ENCODE assay signal across 28 cellular contexts in genomic region chr19:4443966-4444764, GRCh38. TPM values are rescaled to one million over a fixed set of nuclear protein-coding genes. Genes with fewer than 3 reads are reported as not detected.
DNase-seq lines count a peak whose midpoint lies in the region; ATAC-seq, FAIRE-seq and TF ChIP-seq lines count a peak whose summit lies in the region.
"Had no signal": no experiment of that assay in that cellular context is flagged by ENCODE, and none has a peak within 500 bp of the region (broad histone marks: within the 10 kb centered on the region; RNA-seq: fewer than 3 reads in every experiment).

No MANE protein-coding gene starts in this region.

- H3K4me3 ChIP-seq in cardiac muscle cell (no peak overlapping the region), IMR-90 (ENCODE audit: insufficient read depth, low read depth, low read length) (no peak overlapping the region), H1 (ENCODE audit: extremely low read depth in 1 of 4, insufficient read depth in 2 of 4, low read depth in 3 of 4, low read length in 4 of 4) (no peak overlapping the region)
- H3K4me3 ChIP-seq: ascending aorta, gastrocnemius medialis, hepatocyte, PC-9, SJCRH30 had no signal

- no peak for TF ChIP-seq CTCF in cardiac muscle cell (IDR thresholded peaks at IDR 0.05; ENCODE audit: low read depth, low read length)
- no peak for TF ChIP-seq CTCF in IMR-90 (conservative IDR thresholded peaks at IDR 0.05; ENCODE audit: low read depth, low read length)
- TF ChIP-seq CTCF in H1 (IDR thresholded peaks at IDR 0.05; ENCODE audit: control extremely low read depth in 1 of 3, insufficient read depth in 1 of 3, low read depth in 1 of 3, low read length in 3 of 3): no peak
- TF ChIP-seq CTCF in osteocyte (IDR thresholded peaks at IDR 0.05): no peak

- H2BK15ac ChIP-seq in IMR-90 (ENCODE audit: low read depth, low read length): no peak overlapping the region
- no peak overlapping the region for H2BK15ac ChIP-seq in H1 (ENCODE audit: low read length)

- ATAC-seq in IMR-90 (ENCODE audit: low read depth): no peak
- ATAC-seq: CD8-positive, alpha-beta T cell; gastrocnemius medialis had no signal

- no peak overlapping the region for H3K4ac ChIP-seq in IMR-90 (ENCODE audit: low read depth, low read length)
- no peak overlapping the region for H3K4ac ChIP-seq in H1 (replicated peaks; ENCODE audit: insufficient read length, low read depth, low read length)

- no peak overlapping the region for H3K56ac ChIP-seq in IMR-90 (ENCODE audit: extremely low read depth, insufficient read depth, low read length)
- no peak overlapping the region for H3K56ac ChIP-seq in H1 (replicated peaks; ENCODE audit: insufficient read length, low read depth, low read length)

- no peaks in the 10 kb centered on the region for H3K9me3 Mint-ChIP-seq in osteocyte (ENCODE audit: unreplicated experiment)
- H3K9me3 Mint-ChIP-seq: activated naive CD8-positive, alpha-beta T cell treated with anti-CD3 and anti-CD28 coated beads, Interleukin-2, amount 10 ng/mL, durations not matched to agents 7 days and 5 days; CD8-positive, alpha-beta T cell; IgD-negative memory B cell had no signal

- no peak overlapping the region for H4K91ac ChIP-seq in IMR-90 (ENCODE audit: insufficient read depth, low read depth, low read length)
- no peak overlapping the region for H4K91ac ChIP-seq in H1 (replicated peaks; ENCODE audit: insufficient read length, low read length)

- no peaks in the 10 kb centered on the region for H3K27me3 Mint-ChIP-seq in osteocyte (ENCODE audit: unreplicated experiment)
- H3K27me3 Mint-ChIP-seq: activated naive CD8-positive, alpha-beta T cell treated with anti-CD3 and anti-CD28 coated beads, Interleukin-2, amount 10 ng/mL, durations not matched to agents 7 days and 5 days; IgD-negative memory B cell had no signal

- WGBS in IMR-90 (ENCODE audit: extremely low coverage in 2 of 2, insufficient read length in 1 of 2), 2 experiments: 88% methylated on average over 13 of the region's 20 CpGs; no CpG with 5 or more reads in 1 of the 2 experiments
- WGBS in H1 (ENCODE audit: extremely low coverage in 1 of 2, insufficient coverage in 1 of 2, insufficient read length in 1 of 2, insufficient replicate concordance in 2 of 2, low coverage in 1 of 2, low lambda C conversion rate in 2 of 2, missing lambda C conversion rate in 1 of 2), 2 experiments: 92% methylated on average over 20 of the region's 20 CpGs; no CpG with 5 or more reads in 1 of the 2 experiments

- H3K4me1 ChIP-seq in cardiac muscle cell (ENCODE audit: low read depth): no peaks in the 10 kb centered on the region
- H3K4me1 ChIP-seq in IMR-90 (ENCODE audit: control insufficient read depth, insufficient read depth, low read length): no peaks in the 10 kb centered on the region; the same call in 1 of the 2 replicates
- peaks cover 0 to 2% (median 0%) of the 10 kb centered on the region in 4 experiments; a peak in 4 of 7 replicates for H3K4me1 ChIP-seq in H1 (replicated peaks in 1 of 4; ENCODE audit: control insufficient read depth in 3 of 4, insufficient read depth in 4 of 4, low read length in 3 of 4)

- no peak for DNase-seq in cardiac muscle cell (ENCODE audit: low read depth in 1 of 2, low spot score in 1 of 2)
- no peak for DNase-seq in cardiac septum (ENCODE audit: low spot score)
- DNase-seq in IMR-90: no peak
- DNase-seq in H1 (ENCODE audit: low read depth in 1 of 2, low spot score in 2 of 2): no peak
- DNase-seq in osteocyte (ENCODE audit: extremely low spot score, unreplicated experiment): no peak
- DNase-seq in stimulated activated CD8-positive, alpha-beta memory T cell treated with anti-CD3 and anti-CD28 coated beads, Interleukin-4, amount 100 ng/mL, for 48 hours: no peak
- DNase-seq in NCI-H510A treated with DMSO at 0.1 percent for 48 hours (lab: John Stamatoyannopoulos, UW): no peak
- no peak for DNase-seq in cerebellum (ENCODE audit: low spot score)
- DNase-seq: activated gamma-delta T cell; activated naive CD8-positive, alpha-beta T cell treated with anti-CD3 and anti-CD28 coated beads, Interleukin-2, amount 10 ng/mL, durations not matched to agents 7 days and 5 days; caudate nucleus; CD8-positive, alpha-beta T cell; gastrocnemius medialis; mesendoderm; NCI-H1048; NCI-H1694 treated with DMSO at 0.1 percent for 48 hours; NCI-H2171 treated with DMSO at 0.1 percent for 48 hours; NCI-H526; NK-92 treated with Interleukin-12 subunit alpha and Interleukin-12 subunit beta, amount 100 ng/mL, for 24 hours; PC-9; SJCRH30; small intestine; stimulated activated CD4-positive, alpha-beta T cell treated with anti-CD3 and anti-CD28 coated beads, Interleukin-1b, Interleukin-23, amount 100 ng/mL, for 48 hours; trophoblast cell had no signal

- no peak overlapping the region for H3K23ac ChIP-seq in IMR-90 (ENCODE audit: low read depth, low read length)
- no peak overlapping the region for H3K23ac ChIP-seq in H1 (ENCODE audit: insufficient read length)

- H3K14ac ChIP-seq in IMR-90 (replicated peaks; ENCODE audit: low read depth, low read length): no peak overlapping the region
- no peak overlapping the region for H3K14ac ChIP-seq in H1 (ENCODE audit: insufficient read length)

- TF ChIP-seq RAD21 in IMR-90 (IDR thresholded peaks at IDR 0.05; ENCODE audit: low read length) (no peak), H1 (IDR thresholded peaks at IDR 0.05 in 1 of 2, conservative IDR thresholded peaks at IDR 0.05 in 1 of 2; ENCODE audit: low read depth in 2 of 2, low read length in 2 of 2) (no peak)

- H3K4me2 ChIP-seq in IMR-90 (ENCODE audit: low read depth, low read length) (no peak overlapping the region), H1 (ENCODE audit: insufficient read depth in 1 of 2, low read depth in 2 of 2, low read length in 2 of 2) (no peak overlapping the region)
- H3K4me2 ChIP-seq: hepatocyte, PC-9 had no signal

- no peak overlapping the region for H3K18ac ChIP-seq in IMR-90 (ENCODE audit: low read depth, low read length)
- H3K18ac ChIP-seq in H1 (ENCODE audit: extremely low read depth, low read length): no peak overlapping the region

- TF ChIP-seq EP300 in H1 (IDR thresholded peaks at IDR 0.05; ENCODE audit: borderline replicate concordance in 1 of 2, low read depth in 2 of 2, low read length in 2 of 2): no peak

- no peaks in the 10 kb centered on the region for H3K23me2 ChIP-seq in H1 (ENCODE audit: low read depth, low read length)

- H2AK5ac ChIP-seq in IMR-90 (ENCODE audit: low read depth, low read length): no peak overlapping the region
- no peak overlapping the region for H2AK5ac ChIP-seq in H1 (ENCODE audit: low read depth, low read length)

- H3K27ac ChIP-seq in cardiac muscle cell (peak overlapping the region; percentile 12), IMR-90 (ENCODE audit: insufficient read depth, low read length) (no peak overlapping the region), H1 (ENCODE audit: low read depth, low read length) (no peak overlapping the region)
- H3K27ac ChIP-seq: ascending aorta, hepatocyte, PC-9, SJCRH30 had no signal

- H3K36me3 ChIP-seq in cardiac muscle cell: peaks cover 28% of the 10 kb centered on the region
- peaks cover 54% of the 10 kb centered on the region for H3K36me3 ChIP-seq in IMR-90 (ENCODE audit: control insufficient read depth, insufficient read depth, low read length)
- peaks cover 23 to 52% (median 38%) of the 10 kb centered on the region in 4 experiments for H3K36me3 ChIP-seq in H1 (ENCODE audit: control insufficient read depth in 2 of 4, insufficient read depth in 4 of 4, low read length in 3 of 4)

- no peaks in the 10 kb centered on the region for H3K27me3 ChIP-seq in cardiac muscle cell
- H3K27me3 ChIP-seq in IMR-90 (ENCODE audit: control insufficient read depth, insufficient read depth, low read length): no peaks in the 10 kb centered on the region
- no peaks in the 10 kb centered on the region for H3K27me3 ChIP-seq in H1 (replicated peaks in 1 of 4; ENCODE audit: control insufficient read depth in 3 of 4, extremely low read depth in 1 of 4, insufficient read depth in 3 of 4, low read length in 3 of 4)
- H3K27me3 ChIP-seq: ascending aorta, gastrocnemius medialis, hepatocyte, SJCRH30 had no signal

- H3K79me2 ChIP-seq in H1 (ENCODE audit: control insufficient read depth in 1 of 2, insufficient read depth in 2 of 2, low read length in 2 of 2): no peaks in the 10 kb centered on the region
- H3K79me2 ChIP-seq: hepatocyte had no signal

- intact Hi-C loops in cardiac septum (cut with DNase I) (no loop called here), IMR-90 (cut with micrococcal nuclease) (no loop called here)

- POLR2A ChIA-PET in IMR-90 (lab: Charles Lee; ENCODE audit: unreplicated experiment) (no interaction called here), H1 (lab: Charles Lee; ENCODE audit: partially characterized antibody) (interaction anchor here (1.0 to 58.1 kb wide), 6 partner anchors 6 to 195 kb away, joined by 3 to 1590 read pairs (median 7); partner anchors contain the start of genes CHAF1A, SH3GL1 and UBXN6)

- H2BK120ac ChIP-seq in IMR-90 (ENCODE audit: low read depth, low read length): no peak overlapping the region
- no peak overlapping the region for H2BK120ac ChIP-seq in H1 (replicated peaks; ENCODE audit: low read depth, low read length)

- dilution Hi-C loops in IMR-90 (cut with HindIII; ENCODE audit: low sequenced_read_pairs, unreplicated experiment): no loop called here

- H3K27ac Mint-ChIP-seq in osteocyte (ENCODE audit: unreplicated experiment): peak overlapping the region; percentile 35
- H3K27ac Mint-ChIP-seq: activated naive CD8-positive, alpha-beta T cell treated with anti-CD3 and anti-CD28 coated beads, Interleukin-2, amount 10 ng/mL, durations not matched to agents 7 days and 5 days; CD8-positive, alpha-beta T cell had no signal

- H3K9ac ChIP-seq in IMR-90 (ENCODE audit: low read depth, low read length) (no peak overlapping the region), H1 (replicated peaks in 1 of 4; ENCODE audit: extremely low read depth in 1 of 4, low read depth in 3 of 4, low read length in 3 of 4) (no peak overlapping the region)

- H3K4me3 Mint-ChIP-seq in osteocyte (ENCODE audit: unreplicated experiment): no peak overlapping the region
- H3K4me3 Mint-ChIP-seq: activated naive CD8-positive, alpha-beta T cell treated with anti-CD3 and anti-CD28 coated beads, Interleukin-2, amount 10 ng/mL, durations not matched to agents 7 days and 5 days; CD8-positive, alpha-beta T cell had no signal

- CTCF ChIA-PET in IMR-90 (lab: Yijun Ruan, JAX) (no interaction called here), H1 (lab: Charles Lee; ENCODE audit: partially characterized antibody) (interaction anchor here (0.5 to 3.6 kb wide), 5 partner anchors 9 to 177 kb away, joined by 3 to 12 read pairs (median 5); no protein-coding TSS in a partner anchor)

- H3K79me1 ChIP-seq in IMR-90 (ENCODE audit: low read depth in 1 of 2, low read length in 2 of 2) (peaks cover 3 to 31% of the 10 kb centered on the region in 2 experiments), H1 (ENCODE audit: low read depth, low read length) (peaks cover 6% of the 10 kb centered on the region)

- FAIRE-seq in H1 (lab: Jason Lieb, UNC): no peak
- FAIRE-seq: G401.6, small intestine had no signal

- H4K5ac ChIP-seq in IMR-90 (ENCODE audit: low read depth, low read length) (no peak overlapping the region), H1 (ENCODE audit: insufficient read length, low read depth, low read length) (no peak overlapping the region)

- in situ Hi-C loops in IMR-90 (cut with MboI; ENCODE audit: low sequenced_read_pairs): no loop called here

- H3K36me3 Mint-ChIP-seq in osteocyte (ENCODE audit: unreplicated experiment): peaks cover 11% of the 10 kb centered on the region

- TF ChIP-seq POLR2A in IMR-90 (IDR thresholded peaks at IDR 0.05; ENCODE audit: low read depth, low read length) (no peak), H1 (IDR thresholded peaks at IDR 0.05; ENCODE audit: control extremely low read depth in 1 of 2, low read depth in 2 of 2, low read length in 2 of 2) (peak in 1 of 2 experiments; percentile 40; a peak in 1 of 3 replicates)

- H2AK9ac ChIP-seq in IMR-90 (replicated peaks; ENCODE audit: low read depth, low read length, poor library complexity): peak overlapping the region; percentile 50

- no peak overlapping the region for H2BK12ac ChIP-seq in H1 (ENCODE audit: low read depth, low read length)

- H2BK5ac ChIP-seq in IMR-90 (ENCODE audit: low read depth, low read length, poor library complexity, severe bottlenecking) (no peak overlapping the region), H1 (ENCODE audit: low read depth, low read length) (no peak overlapping the region)

- H2AFZ ChIP-seq in IMR-90 (replicated peaks; ENCODE audit: low read length, poor library complexity) (no peak overlapping the region), H1 (ENCODE audit: low read length) (no peak overlapping the region)
- H2AFZ ChIP-seq: hepatocyte, PC-9 had no signal

- H3K9me1 ChIP-seq in IMR-90 (ENCODE audit: insufficient read depth, low read length): peaks cover 6% of the 10 kb centered on the region; the same call in 1 of the 2 replicates

- H4K8ac ChIP-seq in IMR-90 (ENCODE audit: low read depth in 2 of 2, low read length in 2 of 2) (no peak overlapping the region), H1 (ENCODE audit: extremely low read depth, insufficient read depth, low read length) (peak overlapping the region; percentile 42)

- H4K20me1 ChIP-seq in IMR-90 (ENCODE audit: insufficient read depth, low read length) (peaks cover 10% of the 10 kb centered on the region; the same call in 1 of the 2 replicates), H1 (replicated peaks in 1 of 2; ENCODE audit: control insufficient read depth in 1 of 2, insufficient read depth in 2 of 2, low read length in 2 of 2) (peaks cover 13 to 39% of the 10 kb centered on the region in 2 experiments)

- no TSS peak for BruUV-seq in IMR-90 (replicated peaks; lab: Mats Ljungman, UMichigan)

- H2BK20ac ChIP-seq in IMR-90 (ENCODE audit: low read depth, low read length) (no peak overlapping the region), H1 (ENCODE audit: low read length) (no peak overlapping the region)

- no peaks in the 10 kb centered on the region for H3K4me1 Mint-ChIP-seq in osteocyte (ENCODE audit: unreplicated experiment)

- H3K9me3 ChIP-seq in cardiac muscle cell (ENCODE audit: low read depth) (no peaks in the 10 kb centered on the region), IMR-90 (ENCODE audit: control insufficient read depth, insufficient read depth, low read length) (no peaks in the 10 kb centered on the region), H1 (ENCODE audit: insufficient read depth in 2 of 2, low read depth in 1 of 2, low read length in 1 of 2) (no peaks in the 10 kb centered on the region)
- H3K9me3 ChIP-seq: ascending aorta, gastrocnemius medialis, SJCRH30 had no signal

RNA-seq across cellular contexts. Expression of gene UBXN6, which starts 13.4 kb away (rescaled TPM):
- total RNA-seq in cardiac muscle cell (147 and 192 TPM in 2 replicates), cardiac septum (102 TPM), IMR-90 (2012; rRNA removed) (74.2 and 84.2 TPM in 2 replicates), osteocyte (96.8 and 106 TPM in 2 replicates), cerebellum (33.5 TPM)
- polyA plus RNA-seq in cardiac muscle cell (33.7 and 46.2 TPM in 2 replicates), IMR-90 (2012; rRNA removed) (86.5 and 98.3 TPM in 2 replicates), H1 (2011; rRNA removed) (43.8 and 63.0 TPM in 2 replicates)
- polyA plus RNA-seq in IMR-90 (2012; cell fraction: cytosol; rRNA removed): 112 and 127 TPM in 2 replicates
- polyA plus RNA-seq in IMR-90 (2012; cell fraction: nucleus; rRNA removed; ENCODE audit: low replicate concordance): 144 and 228 TPM in 2 replicates
- total RNA-seq in H1 (2021; fragmentation: NEBNext Ultra II Directional; extraction: Animal tissue kit (Norgen Biotek cat#: 25700)): 28.0 and 29.9 TPM in 2 replicates
- polyA plus RNA-seq in H1 (2011; cell fraction: cytosol; rRNA removed): 32.6 TPM
- 36.9 TPM for polyA plus RNA-seq in H1 (2011; cell fraction: nucleus; rRNA removed)
- 25.0 to 35.0 TPM (median 33.0 TPM) in 4 replicates for polyA plus RNA-seq in H1 (2012, experiment 1 of 2)
- polyA plus RNA-seq in H1 (2012, experiment 2 of 2): 32.1 TPM
- 25.5 TPM for polyA plus RNA-seq in H1 (2013, experiment 1 of 2)
- polyA plus RNA-seq in H1 (2013, experiment 2 of 2): 25.7 TPM
- polyA minus RNA-seq in H1 (2011; rRNA and poly(A)+ RNA removed): 11.3 and 12.9 TPM in 2 replicates
- 18.1 TPM for polyA minus RNA-seq in H1 (2011; cell fraction: cytosol; rRNA and poly(A)+ RNA removed)
- 16.4 TPM for polyA minus RNA-seq in H1 (2011; cell fraction: nucleus; rRNA and poly(A)+ RNA removed)

RNA-seq across cellular contexts. Expression of gene HDGFL2, which starts 27.9 kb away (rescaled TPM):
- total RNA-seq in cardiac muscle cell: 186 and 246 TPM in 2 replicates
- polyA plus RNA-seq in cardiac muscle cell: 123 and 140 TPM in 2 replicates
- 28.4 TPM for total RNA-seq in cardiac septum
- total RNA-seq in IMR-90 (2012; rRNA removed): 35.8 and 45.5 TPM in 2 replicates
- 48.5 and 53.0 TPM in 2 replicates for polyA plus RNA-seq in IMR-90 (2012; rRNA removed)
- 52.7 and 54.3 TPM in 2 replicates for polyA plus RNA-seq in IMR-90 (2012; cell fraction: cytosol; rRNA removed)
- polyA plus RNA-seq in IMR-90 (2012; cell fraction: nucleus; rRNA removed; ENCODE audit: low replicate concordance): 90.4 and 123 TPM in 2 replicates
- total RNA-seq in H1 (2021; fragmentation: NEBNext Ultra II Directional; extraction: Animal tissue kit (Norgen Biotek cat#: 25700)): 102 and 106 TPM in 2 replicates
- 31.1 and 46.8 TPM in 2 replicates for polyA plus RNA-seq in H1 (2011; rRNA removed)
- 60.2 TPM for polyA plus RNA-seq in H1 (2011; cell fraction: cytosol; rRNA removed)
- 76.7 TPM for polyA plus RNA-seq in H1 (2011; cell fraction: nucleus; rRNA removed)
- polyA plus RNA-seq in H1 (2012, experiment 1 of 2): 80.0 to 94.0 TPM (median 88.5 TPM) in 4 replicates
- polyA plus RNA-seq in H1 (2012, experiment 2 of 2): 61.0 TPM
- polyA plus RNA-seq in H1 (2013, experiment 1 of 2): 61.1 TPM
- polyA plus RNA-seq in H1 (2013, experiment 2 of 2): 57.8 TPM
- polyA minus RNA-seq in H1 (2011; rRNA and poly(A)+ RNA removed): 15.9 and 22.3 TPM in 2 replicates
- 37.7 TPM for polyA minus RNA-seq in H1 (2011; cell fraction: cytosol; rRNA and poly(A)+ RNA removed)
- polyA minus RNA-seq in H1 (2011; cell fraction: nucleus; rRNA and poly(A)+ RNA removed): 33.9 TPM
- 59.8 and 68.8 TPM in 2 replicates for total RNA-seq in osteocyte
- total RNA-seq in cerebellum: 26.9 TPM

RNA-seq across cellular contexts. Expression of gene CHAF1A, which starts 41.7 kb away (rescaled TPM):
- total RNA-seq in cardiac muscle cell (15.3 and 20.0 TPM in 2 replicates), cardiac septum (5.1 TPM), IMR-90 (2012; rRNA removed) (11.4 and 12.4 TPM in 2 replicates), osteocyte (9.7 and 14.0 TPM in 2 replicates), cerebellum (13.4 TPM)
- polyA plus RNA-seq in cardiac muscle cell (19.7 and 38.9 TPM in 2 replicates), IMR-90 (2012; rRNA removed) (22.9 and 26.7 TPM in 2 replicates), H1 (2011; rRNA removed) (122 and 190 TPM in 2 replicates)
- polyA plus RNA-seq in IMR-90 (2012; cell fraction: cytosol; rRNA removed): 16.1 and 20.9 TPM in 2 replicates
- 18.2 and 45.9 TPM in 2 replicates for polyA plus RNA-seq in IMR-90 (2012; cell fraction: nucleus; rRNA removed; ENCODE audit: low replicate concordance)
- total RNA-seq in H1 (2021; fragmentation: NEBNext Ultra II Directional; extraction: Animal tissue kit (Norgen Biotek cat#: 25700)): 146 and 147 TPM in 2 replicates
- 126 TPM for polyA plus RNA-seq in H1 (2011; cell fraction: cytosol; rRNA removed)
- 306 TPM for polyA plus RNA-seq in H1 (2011; cell fraction: nucleus; rRNA removed)
- 88.0 to 134 TPM (median 124 TPM) in 4 replicates for polyA plus RNA-seq in H1 (2012, experiment 1 of 2)
- polyA plus RNA-seq in H1 (2012, experiment 2 of 2): 49.9 TPM
- polyA plus RNA-seq in H1 (2013, experiment 1 of 2): 98.3 TPM
- 96.0 TPM for polyA plus RNA-seq in H1 (2013, experiment 2 of 2)
- polyA minus RNA-seq in H1 (2011; rRNA and poly(A)+ RNA removed): 58.2 and 63.1 TPM in 2 replicates
- 94.8 TPM for polyA minus RNA-seq in H1 (2011; cell fraction: cytosol; rRNA and poly(A)+ RNA removed)
- 110 TPM for polyA minus RNA-seq in H1 (2011; cell fraction: nucleus; rRNA and poly(A)+ RNA removed)

RNA-seq across cellular contexts. Expression of gene SH3GL1, which starts 43.8 kb away (rescaled TPM):
- 87.2 and 97.9 TPM in 2 replicates for total RNA-seq in cardiac muscle cell
- polyA plus RNA-seq in cardiac muscle cell: 92.6 and 92.8 TPM in 2 replicates
- 22.0 TPM for total RNA-seq in cardiac septum
- 28.1 and 32.2 TPM in 2 replicates for total RNA-seq in IMR-90 (2012; rRNA removed)
- polyA plus RNA-seq in IMR-90 (2012; rRNA removed): 138 and 161 TPM in 2 replicates
- 103 and 170 TPM in 2 replicates for polyA plus RNA-seq in IMR-90 (2012; cell fraction: cytosol; rRNA removed)
- 93.0 and 160 TPM in 2 replicates for polyA plus RNA-seq in IMR-90 (2012; cell fraction: nucleus; rRNA removed; ENCODE audit: low replicate concordance)
- total RNA-seq in H1 (2021; fragmentation: NEBNext Ultra II Directional; extraction: Animal tissue kit (Norgen Biotek cat#: 25700)): 102 TPM in 2 replicates
- 81.5 and 120 TPM in 2 replicates for polyA plus RNA-seq in H1 (2011; rRNA removed)
- polyA plus RNA-seq in H1 (2011; cell fraction: cytosol; rRNA removed): 72.0 TPM
- 90.4 TPM for polyA plus RNA-seq in H1 (2011; cell fraction: nucleus; rRNA removed)
- polyA plus RNA-seq in H1 (2012, experiment 1 of 2): 57.4 to 81.4 TPM (median 79.5 TPM) in 4 replicates
- 84.4 TPM for polyA plus RNA-seq in H1 (2012, experiment 2 of 2)
- 86.5 TPM for polyA plus RNA-seq in H1 (2013, experiment 1 of 2)
- 87.7 TPM for polyA plus RNA-seq in H1 (2013, experiment 2 of 2)
- polyA minus RNA-seq in H1 (2011; rRNA and poly(A)+ RNA removed): 18.0 and 18.8 TPM in 2 replicates
- 40.1 TPM for polyA minus RNA-seq in H1 (2011; cell fraction: cytosol; rRNA and poly(A)+ RNA removed)
- 27.2 TPM for polyA minus RNA-seq in H1 (2011; cell fraction: nucleus; rRNA and poly(A)+ RNA removed)
- total RNA-seq in osteocyte: 105 and 115 TPM in 2 replicates
- 21.3 TPM for total RNA-seq in cerebellum
